Comparison of ENCODE assay signal across 8 cellular contexts in genomic region chr5:177553671-177554429, GRCh38. TPM values are rescaled to one million over a fixed set of nuclear protein-coding genes. Genes with fewer than 3 reads are reported as not detected.
A peak's percentile ranks its signal among the peaks of the same experiment; 100 is the strongest.
DNase-seq lines count a peak whose midpoint lies in the region; ATAC-seq and TF ChIP-seq lines count a peak whose summit lies in the region.

No MANE protein-coding gene starts in this region.

- H3K27me3 ChIP-seq in fibroblast of lung (ENCODE audit: control insufficient read depth, insufficient read depth, low read length) (no peaks in the 10 kb centered on the region), thoracic aorta (replicated peaks; ENCODE audit: insufficient read depth) (no peaks in the 10 kb centered on the region)

- H3K9ac ChIP-seq in fibroblast of lung (ENCODE audit: insufficient read depth, low read length), result peak overlapping the region; percentile 71

- peak overlapping the region; percentile 77 to 93 (median 85) for H3K4me3 Mint-ChIP-seq in IgD-negative memory B cell
- H3K4me3 Mint-ChIP-seq in nephron progenitor cell, result peak overlapping the region; percentile 86

- no peaks in the 10 kb centered on the region for H3K9me3 Mint-ChIP-seq in IgD-negative memory B cell
- peaks cover 10% of the 10 kb centered on the region for H3K9me3 Mint-ChIP-seq in nephron progenitor cell

- no peaks in the 10 kb centered on the region for H3K27me3 Mint-ChIP-seq in IgD-negative memory B cell
- H3K27me3 Mint-ChIP-seq in nephron progenitor cell (ENCODE audit: low read depth, poor library complexity), result no peaks in the 10 kb centered on the region

- H2AFZ ChIP-seq in fibroblast of lung (ENCODE audit: low read length), result no peak overlapping the region

- H3K36me3 Mint-ChIP-seq in IgD-negative memory B cell, result no peaks in the 10 kb centered on the region
- peaks cover 27% of the 10 kb centered on the region for H3K36me3 Mint-ChIP-seq in nephron progenitor cell (ENCODE audit: low read depth)

- H3K36me3 ChIP-seq in fibroblast of lung (ENCODE audit: control insufficient read depth, insufficient read depth, low read length), result peaks cover 3% of the 10 kb centered on the region
- H3K36me3 ChIP-seq in thoracic aorta, result no peaks in the 10 kb centered on the region

- H3K9me3 ChIP-seq in fibroblast of lung (ENCODE audit: control insufficient read depth, insufficient read depth, low read depth, low read length) (no peaks in the 10 kb centered on the region), thoracic aorta (no peaks in the 10 kb centered on the region)

- H3K27ac Mint-ChIP-seq in IgD-negative memory B cell (peak overlapping the region in 1 of 3 donors; percentile 51), nephron progenitor cell (no peak overlapping the region)

- H3K4me3 ChIP-seq in fibroblast of lung (replicated peaks in 1 of 4; ENCODE audit: control extremely low read depth in 1 of 4, insufficient read depth in 1 of 4, low read depth in 3 of 4, low read length in 4 of 4), result peak overlapping the region; percentile 59 to 90 (median 82)
- H3K4me3 ChIP-seq in thoracic aorta, result peak overlapping the region; percentile 75

- H3K4me1 Mint-ChIP-seq in IgD-negative memory B cell, result peaks cover 21 to 27% (median 22%) of the 10 kb centered on the region in 3 donors
- H3K4me1 Mint-ChIP-seq in nephron progenitor cell, result peaks cover 57% of the 10 kb centered on the region

- TF ChIP-seq CTCF in fibroblast of lung (conservative IDR thresholded peaks at IDR 0.05 in 1 of 2, IDR thresholded peaks at IDR 0.05 in 1 of 2; ENCODE audit: low read depth in 1 of 2, low read length in 2 of 2), result no peak
- no peak for TF ChIP-seq CTCF in nephron progenitor cell (IDR thresholded peaks at IDR 0.05)
- no peak for TF ChIP-seq CTCF in thoracic aorta (IDR thresholded peaks at IDR 0.05)

- DNase-seq in ELF-1 (ENCODE audit: low read depth, low spot score) (peak; percentile 49), activated T-cell treated with anti-CD3 and anti-CD28 coated beads for 1 hour (ENCODE audit: low read depth) (peak; percentile 26), fibroblast of lung (ENCODE audit: low read depth in 2 of 2) (no peak), nephron progenitor cell (peak; percentile 48), thoracic aorta (ENCODE audit: low spot score) (no peak), KG1 (lab: John Stamatoyannopoulos, UW) (no peak)

- H3K4me1 ChIP-seq in fibroblast of lung (ENCODE audit: control insufficient read depth, extremely low read depth, insufficient read depth, low read length) (no peaks in the 10 kb centered on the region), thoracic aorta (ENCODE audit: control insufficient read depth in 1 of 2, low read depth in 2 of 2) (peaks cover 18 to 48% of the 10 kb centered on the region in 2 donors)

- ATAC-seq in GM21576 (IDR thresholded peaks at IDR 0.05; ENCODE audit: unreplicated experiment), result peak; percentile 41
- no peak for ATAC-seq in thoracic aorta (ENCODE audit: insufficient number of reproducible peaks, low FRiP score, low read depth)

- H4K20me1 ChIP-seq in fibroblast of lung (ENCODE audit: control insufficient read depth, extremely low read depth, insufficient read depth, low read length), result no peaks in the 10 kb centered on the region

- peaks cover 49% of the 10 kb centered on the region for H3K79me2 ChIP-seq in fibroblast of lung (ENCODE audit: control insufficient read depth, insufficient read depth, low read length)

- H3K27ac ChIP-seq in fibroblast of lung (ENCODE audit: insufficient read depth, low read length) (peak overlapping the region; percentile 54), thoracic aorta (peak overlapping the region; percentile 72 to 74)

- H3K4me2 ChIP-seq in fibroblast of lung (ENCODE audit: extremely low read depth, insufficient read depth, low read length), result peak overlapping the region; percentile 81

RNA-seq across cellular contexts. Expression of gene FAM193B, which starts 0.5 kb away (rescaled TPM):
- polyA plus RNA-seq in IgD-negative memory B cell, result 4.5 TPM
- total RNA-seq in fibroblast of lung, result 17.5 and 28.4 TPM in 2 replicates
- 15.9 and 27.9 TPM in 2 replicates for polyA plus RNA-seq in fibroblast of lung
- polyA plus RNA-seq in fibroblast of lung (2012), result 16.0 and 31.0 TPM in 2 replicates
- 29.0 and 78.7 TPM in 2 replicates for polyA minus RNA-seq in fibroblast of lung (ENCODE audit: low replicate concordance)
- 100 to 1,000 TPM in 1 of 2 donors, 10 to 100 TPM in 1; 76.6 to 103 TPM for total RNA-seq in thoracic aorta

RNA-seq across cellular contexts. Expression of gene DDX41, which starts 37.1 kb away (rescaled TPM):
- polyA plus RNA-seq in IgD-negative memory B cell (74.2 TPM), fibroblast of lung (66.8 and 71.5 TPM in 2 replicates)
- total RNA-seq in fibroblast of lung (76.5 and 79.1 TPM in 2 replicates), thoracic aorta (100 to 1,000 TPM in 1 of 2 donors, 10 to 100 TPM in 1; 53.7 to 138 TPM)
- polyA plus RNA-seq in fibroblast of lung (2012), result 120 and 261 TPM in 2 replicates
- 77.3 and 114 TPM in 2 replicates for polyA minus RNA-seq in fibroblast of lung (ENCODE audit: low replicate concordance)

RNA-seq across cellular contexts. Expression of gene TMED9, which starts 38.2 kb away (rescaled TPM):
- polyA plus RNA-seq in IgD-negative memory B cell (96.6 TPM), fibroblast of lung (259 and 355 TPM in 2 replicates)
- total RNA-seq in fibroblast of lung (94.8 and 139 TPM in 2 replicates), thoracic aorta (100 to 1,000 TPM; 103 to 119 TPM)
- 345 and 434 TPM in 2 replicates for polyA plus RNA-seq in fibroblast of lung (2012)
- polyA minus RNA-seq in fibroblast of lung (ENCODE audit: low replicate concordance), result 259 and 273 TPM in 2 replicates

RNA-seq across cellular contexts. Expression of gene DOK3, which starts 44.2 kb away (rescaled TPM):
- polyA plus RNA-seq in IgD-negative memory B cell (154 TPM), fibroblast of lung (0.58 and 1.5 TPM in 2 replicates)
- total RNA-seq in fibroblast of lung (0.99 and 2.1 TPM in 2 replicates), thoracic aorta (10 to 100 TPM; 20.5 to 35.6 TPM)
- 0.54 and 2.2 TPM in 2 replicates for polyA plus RNA-seq in fibroblast of lung (2012)
- polyA minus RNA-seq in fibroblast of lung (ENCODE audit: low replicate concordance), result 0.19 and 6.0 TPM in 2 replicates

RNA-seq across cellular contexts. Expression of gene B4GALT7, which starts 46.1 kb away (rescaled TPM):
- polyA plus RNA-seq in IgD-negative memory B cell (26.4 TPM), fibroblast of lung (18.2 and 20.8 TPM in 2 replicates)
- total RNA-seq in fibroblast of lung (21.6 and 29.1 TPM in 2 replicates), thoracic aorta (10 to 100 TPM; 17.8 to 29.8 TPM)
- polyA plus RNA-seq in fibroblast of lung (2012), result 30.8 and 30.9 TPM in 2 replicates
- 28.3 and 30.6 TPM in 2 replicates for polyA minus RNA-seq in fibroblast of lung (ENCODE audit: low replicate concordance)

Comparison
In these comparisons a context has a peak if more than half of its experiments do, and no peak if none do; other contexts are left out.
1. DNase-seq: peak in ELF-1 (single experiment), activated T-cell treated with anti-CD3 and anti-CD28 coated beads for 1 hour (single experiment) and nephron progenitor cell (single experiment); none in fibroblast of lung (0 of 2), thoracic aorta (single experiment) and KG1 (single experiment).